28 cellular contexts compared by ENCODE assay signal in the genomic region with DNA sequence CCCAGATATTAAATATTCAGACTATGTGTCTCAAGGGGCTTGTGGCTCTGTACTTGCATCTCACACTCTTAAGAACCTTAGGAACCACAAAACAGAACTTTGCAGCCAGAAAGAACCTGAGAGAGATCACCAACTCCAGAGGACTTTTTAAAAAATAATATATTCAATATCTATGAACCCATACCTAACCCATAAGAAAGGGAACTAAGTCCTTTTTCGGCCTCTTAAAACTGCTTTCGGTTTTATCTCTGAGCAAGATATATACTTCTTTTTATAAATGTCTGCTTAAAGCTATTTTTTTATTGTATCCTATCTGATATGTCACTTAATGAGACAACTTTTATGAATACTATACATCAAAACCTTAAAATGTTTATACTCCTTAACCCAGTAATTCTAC. TPM values are rescaled to one million over a fixed set of nuclear protein-coding genes. Genes with fewer than 3 reads are reported as not detected.
"Had no signal": no experiment of that assay in that cellular context is flagged by ENCODE, and none has a peak within 500 bp of the region (broad histone marks: within the 10 kb centered on the region; RNA-seq: fewer than 3 reads in every experiment).

No MANE protein-coding gene starts in this region.

- H3K4me1 ChIP-seq: gastrocnemius medialis, parathyroid adenoma, right atrium auricular region, spleen, uterus had no signal

- H3K4me3 Mint-ChIP-seq: activated naive CD8-positive, alpha-beta T cell; central memory CD8-positive, alpha-beta T cell; naive B cell; neural crest cell had no signal

- DNase-seq: activated CD4-positive, alpha-beta T cell treated with anti-CD3 and anti-CD28 coated beads for 48 hours; activated CD4-positive, alpha-beta T cell treated with anti-CD3 and anti-CD28 coated beads, Interleukin-2, amount 50 U/mL, for 48 hours; activated CD8-positive, alpha-beta memory T cell treated with anti-CD3 and anti-CD28 coated beads for 24 hours; activated effector memory CD4-positive, alpha-beta T cell treated with Interleukin-2 at 50 U/mL for 16 hours; activated naive CD4-positive, alpha-beta T cell treated with Interleukin-2 at 50 U/mL for 16 hours; anterior cingulate cortex; effector CD8-positive, alpha-beta T cell; gastrocnemius medialis; glutamatergic neuron; left colon; mammary epithelial cell; naive B cell; nucleus accumbens; spleen; stimulated activated naive CD8-positive, alpha-beta T cell treated with anti-CD3 and anti-CD28 coated beads, Interleukin-15, Interleukin-2, amounts not matched to agents 100 U/mL and 50 U/mL, for 24 hours; trophoblast cell; uterus; WERI-Rb-1 had no signal

- H3K36me3 Mint-ChIP-seq: activated naive CD8-positive, alpha-beta T cell; naive B cell had no signal

- H2AFZ ChIP-seq: parathyroid adenoma had no signal

- H3K27ac Mint-ChIP-seq: activated naive CD8-positive, alpha-beta T cell; naive B cell had no signal

- H3K9me3 ChIP-seq: gastrocnemius medialis, right atrium auricular region, spleen, thoracic aorta, uterus had no signal

- H3K27me3 ChIP-seq: gastrocnemius medialis, right atrium auricular region, spleen, uterus had no signal

- H3K4me3 ChIP-seq: gastrocnemius medialis, right atrium auricular region, spleen, thoracic aorta, uterus had no signal

- H3K27ac ChIP-seq: gastrocnemius medialis, parathyroid adenoma, right atrium auricular region, spleen, thoracic aorta, uterus, WERI-Rb-1 had no signal

- FAIRE-seq: bronchial epithelial cell, endometrium had no signal

- ATAC-seq: activated CD4-positive, CD25-positive, alpha-beta regulatory T cell treated with anti-CD3 and anti-CD28 coated beads, Interleukin-2, amount 50 U/mL, for 24 hours; gastrocnemius medialis; left colon; stimulated activated naive CD8-positive, alpha-beta T cell treated with anti-CD3 and anti-CD28 coated beads, Interleukin-15, Interleukin-2, amounts not matched to agents 100 U/mL and 50 U/mL, for 24 hours had no signal

- H3K4me1 Mint-ChIP-seq: central memory CD8-positive, alpha-beta T cell; naive B cell had no signal

- H3K9me3 Mint-ChIP-seq: central memory CD8-positive, alpha-beta T cell; neural crest cell had no signal

- H3K36me3 ChIP-seq: gastrocnemius medialis, uterus had no signal

- H3K9ac ChIP-seq: parathyroid adenoma had no signal

RNA-seq across cellular contexts. Expression of gene SMARCA1, which starts 10.9 kb away (rescaled TPM):
- total RNA-seq: T-helper 2 cell treated with Interferon-gamma antibody and Interleukin-4, amounts not matched to agents 100 ng/mL and 5 ng/mL, for 36 hours had no signal
